ENCODE assay signal across 32 cellular contexts in genomic region chr4:68719075-68719473, GRCh38. TPM values are rescaled to one million over a fixed set of nuclear protein-coding genes. Genes with fewer than 3 reads are reported as not detected.
"Had no signal": no experiment of that assay in that cellular context is flagged by ENCODE, and none has a peak within 500 bp of the region (broad histone marks: within the 10 kb centered on the region; RNA-seq: fewer than 3 reads in every experiment).

No MANE protein-coding gene starts in this region.

- H3K4me1 ChIP-seq: psoas muscle, spleen, suprapubic skin, testis, tibial nerve, upper lobe of left lung, vagina had no signal

- FAIRE-seq: pancreas, urothelium cell line had no signal

- H3K27ac ChIP-seq: neutrophil, psoas muscle, skin epidermis, spleen, suprapubic skin, testis, tibial nerve, upper lobe of left lung, vagina had no signal

- H3K9me3 ChIP-seq: neutrophil, pancreas, psoas muscle, suprapubic skin, testis, tibial nerve, upper lobe of left lung, vagina had no signal

- H3K27me3 ChIP-seq: neutrophil, pancreas, spleen, suprapubic skin, testis, tibial nerve, upper lobe of left lung, vagina had no signal

- DNase-seq: naive thymus-derived CD4-positive, alpha-beta T cell; natural killer cell; nephron progenitor cell; nucleus accumbens; pancreas; psoas muscle; right cardiac atrium; spleen; stimulated activated CD4-positive, alpha-beta T cell treated with anti-CD3 and anti-CD28 coated beads, Interleukin-12 subunit alpha, Interleukin-12 subunit beta, amount 100 ng/mL, for 4 hours; stimulated activated CD4-positive, alpha-beta T cell treated with anti-CD3 and anti-CD28 coated beads, Interleukin-1b, Interleukin-23, amount 100 ng/mL, for 48 hours; stimulated activated CD4-positive, alpha-beta T cell treated with anti-CD3 and anti-CD28 coated beads, Interleukin-4, amount 100 ng/mL, for 1 hour; stimulated activated CD4-positive, alpha-beta T cell treated with anti-CD3 and anti-CD28 coated beads, Interleukin-4, amount 100 ng/mL, for 4 hours; stimulated activated CD8-positive, alpha-beta memory T cell treated with anti-CD3 and anti-CD28 coated beads, Interleukin-4, amount 100 ng/mL, for 48 hours; stimulated activated naive CD4-positive, alpha-beta T cell; stimulated activated naive CD8-positive, alpha-beta T cell treated with anti-CD3 and anti-CD28 coated beads, Interleukin-15, amount 100 ng/mL, for 72 hours; stimulated activated naive CD8-positive, alpha-beta T cell treated with anti-CD3 and anti-CD28 coated beads, Interleukin-15, Interleukin-2, amounts not matched to agents 100 U/mL and 50 U/mL, for 24 hours; substantia nigra; testis; trophoblast cell; upper lobe of left lung had no signal

- H3K4me3 ChIP-seq: pancreas, psoas muscle, skin epidermis, smooth muscle cell, spleen, suprapubic skin, testis, tibial nerve, upper lobe of left lung, vagina had no signal

- ATAC-seq: naive thymus-derived CD4-positive, alpha-beta T cell; natural killer cell; psoas muscle; right cardiac atrium; sciatic nerve; stimulated activated memory B cell treated with anti-CD40 and anti-IgM and Interleukin-4, amounts not matched to agents 10 μg/mL and 1 μg/mL and 100 μg/mL, for 72 hours; stimulated activated naive CD8-positive, alpha-beta T cell treated with anti-CD3 and anti-CD28 coated beads, Interleukin-15, amount 100 ng/mL, for 72 hours; stimulated activated naive CD8-positive, alpha-beta T cell treated with anti-CD3 and anti-CD28 coated beads, Interleukin-15, Interleukin-2, amounts not matched to agents 100 U/mL and 50 U/mL, for 24 hours had no signal

- H3K36me3 ChIP-seq: neutrophil, pancreas, spleen, suprapubic skin, tibial nerve, upper lobe of left lung, vagina had no signal

- H3K4me2 ChIP-seq: smooth muscle cell had no signal

RNA-seq across cellular contexts. Expression of gene UGT2B15, which starts 48.6 kb away (rescaled TPM):
- total RNA-seq: naive thymus-derived CD4-positive, alpha-beta T cell; natural killer cell; neural crest cell; osteocyte; posterior vena cava; right cardiac atrium; sciatic nerve; smooth muscle cell; tibial nerve; vagina had no signal
- polyA plus RNA-seq: naive thymus-derived CD4-positive, alpha-beta T cell; psoas muscle; right cardiac atrium; smooth muscle cell had no signal
